Comparison of ENCODE assay signal across 15 cellular contexts in the genomic region with DNA sequence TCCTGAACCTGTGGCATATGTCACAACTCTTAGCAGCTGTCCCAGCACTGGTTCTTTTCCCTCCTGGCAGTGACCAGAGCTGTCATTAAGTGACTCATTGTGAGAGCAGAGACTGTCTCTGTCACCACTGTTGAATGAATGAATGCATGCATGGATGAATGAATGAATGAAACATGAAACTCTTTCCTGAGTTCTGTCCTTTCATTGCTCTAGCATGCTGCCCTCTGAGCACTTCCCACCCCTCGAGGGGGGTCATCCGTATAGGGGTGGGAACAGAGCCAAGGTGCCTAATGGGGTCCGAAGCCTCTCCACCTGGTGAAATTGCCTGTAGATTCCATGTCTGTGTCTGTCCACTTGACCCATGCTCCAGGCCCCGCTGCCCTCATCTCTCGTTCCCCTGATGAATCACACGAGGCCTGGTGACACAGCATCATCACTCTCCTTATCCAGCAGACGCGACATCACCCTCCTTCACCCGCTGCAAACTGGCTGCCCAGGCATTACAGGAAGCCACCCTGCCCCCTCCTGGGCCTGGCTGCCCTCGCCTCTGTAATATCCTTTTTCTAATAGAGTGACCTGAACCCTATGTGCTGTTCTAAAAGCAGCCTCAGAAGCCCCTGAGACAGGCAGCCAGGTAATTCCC.
DNase-seq lines count a peak whose midpoint lies in the region; ATAC-seq, FAIRE-seq and TF ChIP-seq lines count a peak whose summit lies in the region.
"Had no signal": no experiment of that assay in that cellular context is flagged by ENCODE, and none has a peak within 500 bp of the region (broad histone marks: within the 10 kb centered on the region; RNA-seq: fewer than 3 reads in every experiment).

No MANE protein-coding gene starts in this region.

- H3K4me1 ChIP-seq in GM12878 (ENCODE audit: control insufficient read depth, insufficient read depth, low read length) = no peaks in the 10 kb centered on the region
- H3K4me1 ChIP-seq: suprapubic skin had no signal

- intact Hi-C loops in GM12878 (cut with micrococcal nuclease; ENCODE audit: unreplicated experiment) = no loop called here

- H3K9ac ChIP-seq in GM12878 (ENCODE audit: control insufficient read depth, insufficient read depth, low read length) = no peak overlapping the region

- H3K79me2 ChIP-seq in GM12878 (ENCODE audit: control insufficient read depth, insufficient read depth, low read length) = no peaks in the 10 kb centered on the region

- BruUV-seq in GM12878 (replicated peaks; lab: Mats Ljungman, UMichigan) = no TSS peak

- no peak for TF ChIP-seq POLR2A in GM12878 (IDR thresholded peaks at IDR 0.05; ENCODE audit: low read depth, low read length)

- H3K27me3 Mint-ChIP-seq in neural crest cell (ENCODE audit: low read depth) = peaks cover 48% of the 10 kb centered on the region

- SMC1A ChIA-PET in GM12878 (lab: Charles Lee; ENCODE audit: uncharacterized antibody, unreplicated experiment) = no interaction called here

- FAIRE-seq in HTR-8/SVneo (lab: Jason Lieb, UNC) (no peak), GM12878 (lab: Jason Lieb, UNC) (no peak)
- FAIRE-seq: endothelial cell of umbilical vein had no signal

- RAD21 ChIA-PET in GM12878 (lab: Charles Lee; ENCODE audit: unreplicated experiment) = interaction anchor here (1.1 kb wide), 1 partner anchor 12 kb away, joined by 4 read pairs; no protein-coding TSS in a partner anchor

- H3K36me3 Mint-ChIP-seq in neural crest cell (ENCODE audit: low read depth) = no peaks in the 10 kb centered on the region

- H3K27ac ChIP-seq in GM12878 (ENCODE audit: control insufficient read depth, insufficient read depth) = no peak overlapping the region
- H3K27ac ChIP-seq: HL-60, suprapubic skin had no signal

- TF ChIP-seq RAD21 in GM12878 (IDR thresholded peaks at IDR 0.05; ENCODE audit: insufficient read depth, low read depth, low read length) = no peak

- no peak overlapping the region for H3K4me3 ChIP-seq in GM12878
- H3K4me3 ChIP-seq: suprapubic skin had no signal

- H3K4me3 Mint-ChIP-seq in neural crest cell = no peak overlapping the region
- H3K4me3 Mint-ChIP-seq: activated T-cell treated with anti-CD3 and anti-CD28 coated beads, Interleukin-2, amount 50 U/mL, for 4 hours had no signal

- ATAC-seq in GM12878 (no peak), GM18861 (IDR thresholded peaks at IDR 0.05; ENCODE audit: unreplicated experiment) (no peak), HG03135 (IDR thresholded peaks at IDR 0.05; ENCODE audit: unreplicated experiment) (no peak), HG02970 (IDR thresholded peaks at IDR 0.05; ENCODE audit: low FRiP score, unreplicated experiment) (no peak)
- ATAC-seq: activated T-cell treated with anti-CD3 and anti-CD28 coated beads, Interleukin-2, amount 50 U/mL, for 4 hours had no signal

- TF ChIP-seq EP300 in GM12878 (IDR thresholded peaks at IDR 0.05; ENCODE audit: borderline replicate concordance in 1 of 2, control insufficient read depth in 1 of 2, low read depth in 2 of 2, low read length in 2 of 2) = no peak

- H3K27ac Mint-ChIP-seq in neural crest cell (ENCODE audit: unreplicated experiment) = peak overlapping the region; percentile 86

- CTCF ChIA-PET in GM12878 (lab: Yijun Ruan, JAX) = no interaction called here

- H3K4me2 ChIP-seq in GM12878 (ENCODE audit: control insufficient read depth, insufficient read depth) = no peak overlapping the region

- in situ Hi-C loops in GM12878 (cut with MboI) = no loop called here

- POLR2A ChIA-PET in GM12878 (lab: Charles Lee) = no interaction called here

- H3K9me3 Mint-ChIP-seq in neural crest cell = no peaks in the 10 kb centered on the region
- H3K9me3 Mint-ChIP-seq: activated T-cell treated with anti-CD3 and anti-CD28 coated beads, Interleukin-2, amount 50 U/mL, for 4 hours had no signal

- no peaks in the 10 kb centered on the region; the same call in 1 of the 2 replicates for H4K20me1 ChIP-seq in GM12878 (ENCODE audit: control insufficient read depth, insufficient read depth)

- H3K27me3 ChIP-seq in GM12878 (replicated peaks in 1 of 2; ENCODE audit: control insufficient read depth in 2 of 2, insufficient read depth in 2 of 2, low read length in 1 of 2) = peaks cover 0 to 1% of the 10 kb centered on the region in 2 experiments; a peak in 2 of 4 replicates

- no peaks in the 10 kb centered on the region for H3K4me1 Mint-ChIP-seq in neural crest cell

- TF ChIP-seq CTCF in GM12878 (IDR thresholded peaks at IDR 0.05 in 2 of 3, conservative IDR thresholded peaks at IDR 0.05 in 1 of 3; ENCODE audit: control insufficient read depth in 2 of 3, extremely low read depth in 1 of 3, insufficient read depth in 1 of 3, low read depth in 3 of 3, low read length in 3 of 3) (no peak), neural crest cell (conservative IDR thresholded peaks at IDR 0.05) (no peak)

- no peaks in the 10 kb centered on the region for H3K36me3 ChIP-seq in GM12878 (ENCODE audit: control insufficient read depth in 2 of 2, insufficient read depth in 2 of 2, low read length in 1 of 2)
- H3K36me3 ChIP-seq: suprapubic skin had no signal

- no peak overlapping the region for H2AFZ ChIP-seq in GM12878 (ENCODE audit: control insufficient read depth, low read depth, low read length)

- no peaks in the 10 kb centered on the region for H3K9me3 ChIP-seq in GM12878 (replicated peaks; ENCODE audit: control insufficient read depth, insufficient read depth, low read length)
- H3K9me3 ChIP-seq: suprapubic skin had no signal

- 37% methylated on average over 10 of the region's 10 CpGs for WGBS in GM12878 (ENCODE audit: insufficient coverage, insufficient replicate concordance, low lambda C conversion rate, missing lambda C conversion rate)

- peak; percentile 59 for DNase-seq in Daoy (ENCODE audit: low read depth)
- DNase-seq in HTR-8/SVneo (ENCODE audit: insufficient read length, low spot score) = peak; percentile 9
- no peak for DNase-seq in GM12878 (ENCODE audit: low read depth, low spot score)
- no peak for DNase-seq in neural crest cell (ENCODE audit: low read depth, low spot score)
- DNase-seq in OCI-M1 (lab: John Stamatoyannopoulos, UW) = no peak
- DNase-seq: activated CD4-positive, CD25-positive, alpha-beta regulatory T cell; activated T-cell treated with anti-CD3 and anti-CD28 coated beads, Interleukin-2, amount 50 U/mL, for 4 hours; DND-41; NCI-H226 had no signal

TF ChIP-seq in GM12878, 131 proteins besides CTCF, POLR2A, EP300 and RAD21:
- TF ChIP-seq CHD2 (IDR thresholded peaks at IDR 0.05; ENCODE audit: borderline replicate concordance, low read depth, low read length) = no peak
- peak; percentile 55; the same call in 1 of the 2 replicates for TF ChIP-seq ZNF24 (IDR thresholded peaks at IDR 0.05)

Comparison
In these comparisons a context has a peak if more than half of its experiments do, and no peak if none do; other contexts are left out.
1. DNase-seq: peak in Daoy (single experiment) and HTR-8/SVneo (single experiment); none in GM12878 (single experiment), neural crest cell (single experiment) and OCI-M1 (single experiment).